In the genomic region with DNA sequence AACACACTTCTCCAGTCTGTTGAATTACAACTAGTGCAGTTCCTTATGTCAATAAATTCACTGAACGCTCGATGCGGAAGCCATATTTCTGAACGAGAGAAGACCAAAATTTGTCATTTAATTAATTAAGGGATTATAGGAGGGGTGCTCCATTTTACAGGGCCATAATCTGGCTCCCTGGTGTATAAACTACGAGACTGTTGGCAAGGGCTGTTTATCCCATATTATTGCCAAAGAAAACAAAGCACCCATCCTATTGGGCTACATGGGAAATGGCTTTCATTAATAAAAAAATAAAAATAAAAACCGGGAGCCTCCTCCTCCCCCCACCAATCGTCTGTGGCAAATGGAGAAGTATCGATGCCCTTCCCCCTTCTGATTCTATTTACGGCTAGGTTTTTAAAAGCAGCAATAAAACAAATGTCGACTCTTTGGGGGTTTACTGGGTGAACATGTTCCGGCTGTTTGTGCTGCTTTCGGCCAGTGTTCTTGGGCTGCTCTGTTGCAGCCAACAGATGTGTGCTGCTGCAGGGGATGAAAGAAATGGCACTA, we compare ENCODE assay signal across 13 cellular contexts. TPM values are rescaled to one million over a fixed set of nuclear protein-coding genes. Genes with fewer than 3 reads are reported as not detected.
A peak's percentile ranks its signal among the peaks of the same experiment; 100 is the strongest.
DNase-seq lines count a peak whose midpoint lies in the region; ATAC-seq and TF ChIP-seq lines count a peak whose summit lies in the region.
"Had no signal": no experiment of that assay in that cellular context is flagged by ENCODE, and none has a peak within 500 bp of the region (broad histone marks: within the 10 kb centered on the region; RNA-seq: fewer than 3 reads in every experiment).

No MANE protein-coding gene starts in this region.

- H3K36me3 ChIP-seq in heart right ventricle (peaks cover 0 to 31% (median 0%) of the 10 kb centered on the region in 9 donors), rectal smooth muscle tissue (ENCODE audit: control insufficient read depth, insufficient read depth, low read length) (no peaks in the 10 kb centered on the region)

- peaks cover 9 to 86% (median 59%) of the 10 kb centered on the region in 9 donors for H3K4me1 ChIP-seq in heart right ventricle
- H3K4me1 ChIP-seq in rectal smooth muscle tissue (ENCODE audit: control insufficient read depth, insufficient read depth, low read length): peaks cover 19% of the 10 kb centered on the region

- H3K9me3 Mint-ChIP-seq in HFFc6: no peaks in the 10 kb centered on the region
- H3K9me3 Mint-ChIP-seq: activated T-helper 17 cell treated with anti-CD3 and anti-CD28 coated beads, Interleukin-2, amount 50 U/mL, for 72 hours; CD4-positive, CD25-positive, alpha-beta regulatory T cell had no signal

- H3K27me3 ChIP-seq in heart right ventricle (no peaks in the 10 kb centered on the region), rectal smooth muscle tissue (ENCODE audit: control insufficient read depth, insufficient read depth, low read length) (no peaks in the 10 kb centered on the region)

- H3K9me3 ChIP-seq in heart right ventricle: no peaks in the 10 kb centered on the region

- TF ChIP-seq CTCF in GM10266 (IDR thresholded peaks at IDR 0.05; ENCODE audit: control insufficient read depth, insufficient read depth, low read depth, missing control alignments) (no peak), heart right ventricle (IDR thresholded peaks at IDR 0.05) (no peak), HFFc6 (IDR thresholded peaks at IDR 0.05) (no peak)

- H3K27ac ChIP-seq in heart right ventricle: peak overlapping the region in 8 of 10 donors; percentile 21 to 70 (median 45)
- no peak overlapping the region for H3K27ac ChIP-seq in rectal smooth muscle tissue (ENCODE audit: low read depth, low read length)
- H3K27ac ChIP-seq: KMS-11 had no signal

- 44 to 55% methylated on average over 12 of the region's 12 CpGs for WGBS in heart right ventricle, 2 donors

- no peaks in the 10 kb centered on the region; the same call in 1 of the 2 replicates for H3K27me3 Mint-ChIP-seq in HFFc6 (ENCODE audit: insufficient read depth)
- H3K27me3 Mint-ChIP-seq: activated T-helper 17 cell treated with anti-CD3 and anti-CD28 coated beads, Interleukin-2, amount 50 U/mL, for 72 hours; CD4-positive, CD25-positive, alpha-beta regulatory T cell had no signal

- H3K9ac ChIP-seq in rectal smooth muscle tissue (ENCODE audit: low read length): no peak overlapping the region
- H3K9ac ChIP-seq: KMS-11 had no signal

- peak in 4 of 8 donors; percentile 18 to 50 (median 27) for ATAC-seq in heart right ventricle
- ATAC-seq: activated T-helper 17 cell treated with anti-CD3 and anti-CD28 coated beads, Interleukin-2, amount 50 U/mL, for 72 hours had no signal

- DNase-seq in GM10266 (ENCODE audit: extremely low spot score): peak; percentile 18
- DNase-seq in NOMO-1 treated with DMSO at 0.1 percent for 48 hours (lab: John Stamatoyannopoulos, UW; ENCODE audit: unreplicated experiment): peak; percentile 37
- DNase-seq in heart right ventricle: no peak
- no peak for DNase-seq in DMS114 treated with DMSO at 0.1 percent for 48 hours (lab: John Stamatoyannopoulos, UW; ENCODE audit: unreplicated experiment)
- no peak for DNase-seq in HFFc6
- DNase-seq in GM19238 (ENCODE audit: insufficient read length, low spot score): no peak
- DNase-seq in GF-D8 (lab: John Stamatoyannopoulos, UW): no peak
- DNase-seq: CD4-positive, CD25-positive, alpha-beta regulatory T cell; NCI-H69; occipital lobe had no signal

- H3K4me3 ChIP-seq in heart right ventricle (peak overlapping the region in 5 of 10 donors; percentile 3 to 33 (median 27)), rectal smooth muscle tissue (ENCODE audit: low read length) (peak overlapping the region; percentile 16)

- H3K4me1 Mint-ChIP-seq in HFFc6 (ENCODE audit: low read depth): peaks cover 32% of the 10 kb centered on the region

- H3K36me3 Mint-ChIP-seq in HFFc6 (ENCODE audit: low read depth): peaks cover 10% of the 10 kb centered on the region

- no peak overlapping the region for H3K4me3 Mint-ChIP-seq in HFFc6
- H3K4me3 Mint-ChIP-seq: activated T-helper 17 cell treated with anti-CD3 and anti-CD28 coated beads, Interleukin-2, amount 50 U/mL, for 72 hours; CD4-positive, CD25-positive, alpha-beta regulatory T cell had no signal

- intact Hi-C loops in heart right ventricle (cut with DNase I): no loop called here

- H3K27ac Mint-ChIP-seq in HFFc6: no peak overlapping the region
- H3K27ac Mint-ChIP-seq: activated T-helper 17 cell treated with anti-CD3 and anti-CD28 coated beads, Interleukin-2, amount 50 U/mL, for 72 hours; CD4-positive, CD25-positive, alpha-beta regulatory T cell had no signal

RNA-seq across cellular contexts. Expression of a gene that starts 24.8 kb away (rescaled TPM):
- total RNA-seq in heart right ventricle: 10 to 100 TPM; 28.2 to 47.8 (median 34.4) TPM
- polyA plus RNA-seq in heart right ventricle: 10 to 100 TPM; 12.6 to 23.0 TPM
- 10 to 100 TPM; 23.6 to 32.1 (median 29.8) TPM for total RNA-seq in HFFc6 (2021; fragmentation: NEBNext Ultra II Directional; extraction: Animal tissue kit (Norgen Biotek cat#: 25700))

Comparison
In these comparisons a context has a peak if more than half of its experiments do, and no peak if none do; other contexts are left out.
1. DNase-seq: peak in GM10266 (single experiment) and NOMO-1 treated with DMSO at 0.1 percent for 48 hours (single experiment); none in heart right ventricle (0 of 2), DMS114 treated with DMSO at 0.1 percent for 48 hours (single experiment), HFFc6 (single experiment), GM19238 (single experiment) and GF-D8 (single experiment).